Comparison of ENCODE assay signal across 1 cellular context in the genomic region with DNA sequence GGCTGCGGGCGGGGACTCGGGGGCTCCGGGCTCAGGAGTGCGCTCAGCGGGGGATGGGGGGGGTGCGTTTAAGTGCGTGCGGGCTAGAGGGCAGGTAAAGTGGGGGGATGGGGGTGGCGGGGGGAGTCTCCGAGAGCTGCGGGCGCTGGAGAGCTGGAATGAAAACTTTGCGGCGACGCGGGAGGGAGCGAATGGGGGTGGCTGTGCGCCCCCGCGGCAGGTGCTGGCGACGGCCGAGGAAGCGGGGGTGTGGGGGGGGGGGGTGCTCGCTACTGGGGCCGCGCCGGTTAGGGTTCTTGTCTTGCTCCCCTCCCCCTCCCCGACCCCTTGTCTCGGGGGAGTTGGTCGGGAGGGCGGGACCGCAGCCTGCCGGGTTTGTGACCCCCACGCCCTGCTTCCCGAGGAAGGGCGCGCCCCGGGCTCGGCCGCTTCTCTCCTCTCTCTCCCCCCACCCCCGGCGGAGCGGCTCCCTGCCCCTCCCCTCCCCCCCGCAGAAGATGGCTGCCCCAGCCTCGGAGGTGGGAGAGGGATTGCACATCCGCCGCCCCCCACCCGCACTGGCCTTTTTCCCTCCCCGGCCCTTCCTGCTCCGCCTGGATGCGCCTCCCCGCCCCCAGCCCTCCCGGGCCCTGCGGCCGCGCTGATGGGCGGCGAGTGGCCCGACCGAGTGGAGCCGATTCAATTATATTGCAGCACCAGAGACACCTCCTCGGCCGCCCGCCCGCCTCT.
TF ChIP-seq lines count a peak whose summit lies in the region.

No MANE protein-coding gene starts in this region.

TF ChIP-seq in HEK293, 187 proteins besides CTCF, POLR2A, EP300 and RAD21 (continued from another document):
- TF ChIP-seq ZNF341 (tag by site-specific recombination; IDR thresholded peaks at IDR 0.05; ENCODE audit: low read depth) = no peak
- peak; percentile 69 for TF ChIP-seq ZFHX2 (tag by site-specific recombination; conservative IDR thresholded peaks at IDR 0.05)
- TF ChIP-seq HOXD13 (CRISPR knock-in tag; IDR thresholded peaks at IDR 0.05; ENCODE audit: borderline replicate concordance) = no peak
- TF ChIP-seq IKZF3 (tag by site-specific recombination; IDR thresholded peaks at IDR 0.05) = peak; percentile 69
- TF ChIP-seq, protein P1, sequence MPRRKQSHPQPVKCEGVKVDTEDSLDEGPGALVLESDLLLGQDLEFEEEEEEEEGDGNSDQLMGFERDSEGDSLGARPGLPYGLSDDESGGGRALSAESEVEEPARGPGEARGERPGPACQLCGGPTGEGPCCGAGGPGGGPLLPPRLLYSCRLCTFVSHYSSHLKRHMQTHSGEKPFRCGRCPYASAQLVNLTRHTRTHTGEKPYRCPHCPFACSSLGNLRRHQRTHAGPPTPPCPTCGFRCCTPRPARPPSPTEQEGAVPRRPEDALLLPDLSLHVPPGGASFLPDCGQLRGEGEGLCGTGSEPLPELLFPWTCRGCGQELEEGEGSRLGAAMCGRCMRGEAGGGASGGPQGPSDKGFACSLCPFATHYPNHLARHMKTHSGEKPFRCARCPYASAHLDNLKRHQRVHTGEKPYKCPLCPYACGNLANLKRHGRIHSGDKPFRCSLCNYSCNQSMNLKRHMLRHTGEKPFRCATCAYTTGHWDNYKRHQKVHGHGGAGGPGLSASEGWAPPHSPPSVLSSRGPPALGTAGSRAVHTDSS (tag by site-specific recombination; IDR thresholded peaks at IDR 0.05) = no peak
- 0 out of 2 replicates have a peak, but pooled peaks have one; percentile 25 for TF ChIP-seq SP7 (tag by site-specific recombination; IDR thresholded peaks at IDR 0.05)
- peak; percentile 67; the same call in 1 of the 2 replicates for TF ChIP-seq ZSCAN30 (tag by site-specific recombination; IDR thresholded peaks at IDR 0.05)
- TF ChIP-seq BCL11A (tag by site-specific recombination; IDR thresholded peaks at IDR 0.05; ENCODE audit: low read depth) = no peak
